ENCODE assay signal across 1 cellular context in genomic region chr9:128532581-128532980, GRCh38.
A peak's percentile ranks its signal among the peaks of the same experiment; 100 is the strongest.
TF ChIP-seq lines count a peak whose summit lies in the region.

No MANE protein-coding gene starts in this region.

TF ChIP-seq in K562, 482 proteins besides CTCF, POLR2A, EP300 and RAD21:
- TF ChIP-seq ZNF511 (CRISPR knock-in tag; IDR thresholded peaks at IDR 0.05) (no peak), CBFB (CRISPR knock-in tag; IDR thresholded peaks at IDR 0.05) (no peak), KLF10 (CRISPR knock-in tag; IDR thresholded peaks at IDR 0.05) (no peak), PKNOX1 (IDR thresholded peaks at IDR 0.05) (peak; percentile 43; the same call in 1 of the 2 replicates), ZNF134 (CRISPR knock-in tag; conservative IDR thresholded peaks at IDR 0.05) (no peak), CAMTA2 (CRISPR knock-in tag; conservative IDR thresholded peaks at IDR 0.05) (no peak), SRF (CRISPR knock-in tag; IDR thresholded peaks at IDR 0.05) (no peak), EGR1 (conservative IDR thresholded peaks at IDR 0.05) (peak; percentile 49)
